ENCODE assay signal across 8 cellular contexts in genomic region chr7:66845382-66846095, GRCh38.
A peak's percentile ranks its signal among the peaks of the same experiment; 100 is the strongest.
DNase-seq lines count a peak whose midpoint lies in the region; ATAC-seq and TF ChIP-seq lines count a peak whose summit lies in the region.

No MANE protein-coding gene starts in this region.

- H3K4me1 Mint-ChIP-seq in natural killer cell treated with Interleukin-12 subunit alpha and Interleukin-12 subunit beta and Interleukin-15 and Interleukin-18, amount 100 ng/mL, for 72 hours (ENCODE audit: low read depth in 2 of 2) = peaks cover 6 to 18% of the 10 kb centered on the region in 2 donors

- no peaks in the 10 kb centered on the region for H3K36me3 Mint-ChIP-seq in natural killer cell treated with Interleukin-12 subunit alpha and Interleukin-12 subunit beta and Interleukin-15 and Interleukin-18, amount 100 ng/mL, for 72 hours

- 0 out of 2 replicates have a peak, but pooled peaks cover 4% of the 10 kb centered on the region for H3F3A ChIP-seq in MM.1S (ENCODE audit: insufficient read depth, low read length)

- H4K20me1 ChIP-seq in MM.1S (ENCODE audit: insufficient read depth, low read length) = no peaks in the 10 kb centered on the region

- H3K9ac ChIP-seq in MM.1S (ENCODE audit: low read length) = peak overlapping the region; percentile 99

- H3K27me3 ChIP-seq in MM.1S (replicated peaks; ENCODE audit: insufficient read depth, low read length) (no peaks in the 10 kb centered on the region), dorsolateral prefrontal cortex (no peaks in the 10 kb centered on the region)

- no peak for TF ChIP-seq CTCF in AG10803 (conservative IDR thresholded peaks at IDR 0.05; ENCODE audit: low read length)
- no peak for TF ChIP-seq CTCF in MM.1S (IDR thresholded peaks at IDR 0.05; ENCODE audit: low read length)
- TF ChIP-seq CTCF in dorsolateral prefrontal cortex (IDR thresholded peaks at IDR 0.05 in 54 of 56, conservative IDR thresholded peaks at IDR 0.05 in 2 of 56; ENCODE audit: low read depth in 1 of 56, partially characterized antibody in 56 of 56) = no peak

- H3K27ac ChIP-seq in MM.1S (ENCODE audit: low read length) (peak overlapping the region; percentile 90), dorsolateral prefrontal cortex (peak overlapping the region; percentile 10 to 98 (median 90))

- no peaks in the 10 kb centered on the region for H3K36me3 ChIP-seq in MM.1S (replicated peaks; ENCODE audit: insufficient read depth, low read length)

- H3K9me3 Mint-ChIP-seq in natural killer cell treated with Interleukin-12 subunit alpha and Interleukin-12 subunit beta and Interleukin-15 and Interleukin-18, amount 100 ng/mL, for 72 hours = no peaks in the 10 kb centered on the region

- H3K4me3 ChIP-seq in AG10803 (ENCODE audit: low read length) (peak overlapping the region; percentile 94), MM.1S (ENCODE audit: low read length) (peak overlapping the region; percentile 93), dorsolateral prefrontal cortex (peak overlapping the region; percentile 40 to 100 (median 91))

- H3K4me1 ChIP-seq in MM.1S (ENCODE audit: low read length) = peaks cover 5% of the 10 kb centered on the region; the same call in 1 of the 2 replicates

- no peaks in the 10 kb centered on the region for H3K27me3 Mint-ChIP-seq in natural killer cell treated with Interleukin-12 subunit alpha and Interleukin-12 subunit beta and Interleukin-15 and Interleukin-18, amount 100 ng/mL, for 72 hours

- no peaks in the 10 kb centered on the region for H3K9me2 ChIP-seq in MM.1S (replicated peaks; ENCODE audit: insufficient read depth, low read length)

- peak overlapping the region; percentile 90 for H3K4me2 ChIP-seq in MM.1S (ENCODE audit: low read depth, low read length)

- H3K9me3 ChIP-seq in MM.1S (replicated peaks; ENCODE audit: insufficient read depth, low read length) = no peaks in the 10 kb centered on the region

- H2AFZ ChIP-seq in MM.1S (ENCODE audit: low read length) = peak overlapping the region; percentile 77

- intact Hi-C loops in dorsolateral prefrontal cortex (cut with DNase I) = loop anchor here (2.0 to 10.0 kb wide), 6 partner anchors 75 to 351 kb away; partner anchors contain the start of genes TMEM248 (in 2 of the 2), SBDS (in 1 of the 2) and TYW1 (in 1 of the 2)

- H3K79me2 ChIP-seq in MM.1S (ENCODE audit: low read length) = peaks cover 8% of the 10 kb centered on the region; the same call in 1 of the 2 replicates

- DNase-seq in AG10803 (ENCODE audit: low read depth) (no peak), MM.1S (no peak), dorsolateral prefrontal cortex (no peak), NCI-H526 treated with DMSO at 0.1 percent for 48 hours (lab: John Stamatoyannopoulos, UW) (no peak), DMS79 treated with DMSO at 0.1 percent for 48 hours (lab: John Stamatoyannopoulos, UW) (no peak), MV-4-11 (lab: John Stamatoyannopoulos, UW) (no peak)
- no peak for DNase-seq in natural killer cell treated with Interleukin-12 subunit alpha and Interleukin-12 subunit beta and Interleukin-15 and Interleukin-18, amount 100 ng/mL, for 72 hours (ENCODE audit: low spot score)

- no peak for ATAC-seq in natural killer cell treated with Interleukin-12 subunit alpha and Interleukin-12 subunit beta and Interleukin-15 and Interleukin-18, amount 100 ng/mL, for 72 hours
- ATAC-seq in HG03159 (IDR thresholded peaks at IDR 0.05; ENCODE audit: unreplicated experiment) = no peak

- H3K4me3 Mint-ChIP-seq in natural killer cell treated with Interleukin-12 subunit alpha and Interleukin-12 subunit beta and Interleukin-15 and Interleukin-18, amount 100 ng/mL, for 72 hours = peak overlapping the region; percentile 93

- peak overlapping the region; percentile 90 to 96 for H3K27ac Mint-ChIP-seq in natural killer cell treated with Interleukin-12 subunit alpha and Interleukin-12 subunit beta and Interleukin-15 and Interleukin-18, amount 100 ng/mL, for 72 hours
